28 cellular contexts compared by ENCODE assay signal in the genomic region with DNA sequence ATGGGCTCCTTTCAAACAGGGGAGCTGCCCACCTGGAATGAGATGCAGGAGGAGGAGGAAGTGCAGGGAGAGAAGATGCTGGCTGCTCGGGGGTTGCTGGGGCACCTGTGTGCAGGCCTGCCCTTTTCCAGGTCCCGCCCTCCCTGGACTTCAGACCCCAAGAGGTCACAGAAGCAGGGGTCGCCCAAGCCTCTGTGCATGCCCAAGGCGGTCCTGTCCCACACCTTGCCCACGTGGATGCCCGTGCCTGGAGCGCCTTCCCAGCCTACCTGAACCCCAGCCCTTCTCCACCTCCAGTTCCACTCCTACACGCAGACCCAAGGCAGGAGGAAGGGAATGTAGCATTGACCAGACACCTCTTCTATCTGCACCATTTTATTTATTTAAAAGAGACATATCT.
"Had no signal": no experiment of that assay in that cellular context is flagged by ENCODE, and none has a peak within 500 bp of the region (broad histone marks: within the 10 kb centered on the region; RNA-seq: fewer than 3 reads in every experiment).

No MANE protein-coding gene starts in this region.

- H3K27me3 ChIP-seq: ascending aorta, cardiac muscle cell, colonic mucosa, heart left ventricle, left lung, pancreas, sigmoid colon, stomach, tibial artery had no signal

- H3K4me3 ChIP-seq: ascending aorta, cardiac muscle cell, colonic mucosa, heart left ventricle, left lung, lung, mucosa of descending colon, pancreas, prostate gland, sigmoid colon, stomach, tibial artery had no signal

- H3K4me1 ChIP-seq: pancreas, prostate gland had no signal

- H3K27ac ChIP-seq: ascending aorta, cardiac muscle cell, heart left ventricle, left lung, pancreas, prostate gland, sigmoid colon, stomach, tibial artery, VCaP had no signal

- H3K36me3 ChIP-seq: ascending aorta, cardiac muscle cell, colonic mucosa, heart left ventricle, left lung, pancreas, prostate gland, sigmoid colon, stomach, tibial artery had no signal

- DNase-seq: activated CD4-positive, alpha-beta memory T cell treated with anti-CD3 and anti-CD28 coated beads for 36 hours; activated CD4-positive, alpha-beta T cell treated with anti-CD3 and anti-CD28 coated beads for 4 hours; activated CD8-positive, alpha-beta memory T cell treated with anti-CD3 and anti-CD28 coated beads, Interleukin-2, amount 50 U/mL, for 4 hours; activated gamma-delta T cell; activated naive CD4-positive, alpha-beta T cell treated with anti-CD3 and anti-CD28 coated beads, Interleukin-2, amount 10 ng/mL, durations not matched to agents 7 days and 5 days; activated naive CD8-positive, alpha-beta T cell treated with anti-CD3 and anti-CD28 coated beads, Interleukin-2, amount 10 ng/mL, durations not matched to agents 7 days and 5 days; activated T-cell treated with anti-CD3 and anti-CD28 coated beads, Interleukin-2, amount 50 U/mL, for 1 hour; effector CD8-positive, alpha-beta T cell; erythroblast; naive B cell; nephron progenitor cell; retina; sigmoid colon; stimulated activated CD4-positive, alpha-beta T cell treated with anti-CD3 and anti-CD28 coated beads, Interleukin-1b, Interleukin-23, amount 100 ng/mL, for 48 hours; stimulated activated naive B cell treated with anti-CD40 and anti-IgM and Interleukin-4, amounts not matched to agents 10 μg/mL and 1 μg/mL and 100 μg/mL, for 72 hours; stomach; T-helper 1 cell; tibial artery had no signal

- H3K9me3 ChIP-seq: ascending aorta, colonic mucosa, heart left ventricle, left lung, mucosa of descending colon, pancreas, prostate gland, sigmoid colon, stomach, tibial artery had no signal
